2 cellular contexts compared by ENCODE assay signal in genomic region chr7:5631185-5631584, GRCh38.
TF ChIP-seq lines count a peak whose summit lies in the region.

No MANE protein-coding gene starts in this region.

TF ChIP-seq in IMR-90, 13 proteins besides CTCF, POLR2A, EP300 and RAD21:
- TF ChIP-seq BHLHE40 (IDR thresholded peaks at IDR 0.05; ENCODE audit: low read depth, low read length) = no peak
- TF ChIP-seq SMC3 (IDR thresholded peaks at IDR 0.05; ENCODE audit: low read depth, low read length) = no peak
- no peak for TF ChIP-seq CEBPB (IDR thresholded peaks at IDR 0.05; ENCODE audit: low read depth, low read length)

TF ChIP-seq in H1, 55 proteins besides CTCF, POLR2A, EP300 and RAD21:
- TF ChIP-seq JUND (IDR thresholded peaks at IDR 0.05; ENCODE audit: low read length) (no peak), SIRT6 (IDR thresholded peaks at IDR 0.05; ENCODE audit: low read length) (no peak), MAFK (IDR thresholded peaks at IDR 0.05; ENCODE audit: low read depth, low read length) (no peak), HDAC6 (IDR thresholded peaks at IDR 0.05; ENCODE audit: low read depth, low read length) (no peak), CREB1 (IDR thresholded peaks at IDR 0.05) (no peak), CEBPB (IDR thresholded peaks at IDR 0.05; ENCODE audit: low read depth, low read length) (no peak), KDM5A (IDR thresholded peaks at IDR 0.05; ENCODE audit: low read length) (no peak), CHD2 (IDR thresholded peaks at IDR 0.05; ENCODE audit: low read length) (no peak), EGR1 (IDR thresholded peaks at IDR 0.05; ENCODE audit: borderline replicate concordance, low read depth, low read length) (no peak), TCF12 (IDR thresholded peaks at IDR 0.05; ENCODE audit: low read depth, low read length) (no peak), SIX5 (IDR thresholded peaks at IDR 0.05; ENCODE audit: low read depth, low read length) (no peak), RXRA (IDR thresholded peaks at IDR 0.05; ENCODE audit: insufficient read depth, low read depth, low read length) (no peak), TEAD4 (IDR thresholded peaks at IDR 0.05; ENCODE audit: low read depth, low read length) (no peak), ZNF274 (IDR thresholded peaks at IDR 0.05; ENCODE audit: borderline replicate concordance, extremely low read depth, low read length) (no peak), KDM4A (IDR thresholded peaks at IDR 0.05; ENCODE audit: low read depth, low read length, severe bottlenecking) (no peak)
- TF ChIP-seq, protein P1, sequence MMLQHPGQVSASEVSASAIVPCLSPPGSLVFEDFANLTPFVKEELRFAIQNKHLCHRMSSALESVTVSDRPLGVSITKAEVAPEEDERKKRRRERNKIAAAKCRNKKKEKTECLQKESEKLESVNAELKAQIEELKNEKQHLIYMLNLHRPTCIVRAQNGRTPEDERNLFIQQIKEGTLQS (IDR thresholded peaks at IDR 0.05; ENCODE audit: insufficient read depth, low read depth, low read length) = no peak
- TF ChIP-seq, protein P2, sequence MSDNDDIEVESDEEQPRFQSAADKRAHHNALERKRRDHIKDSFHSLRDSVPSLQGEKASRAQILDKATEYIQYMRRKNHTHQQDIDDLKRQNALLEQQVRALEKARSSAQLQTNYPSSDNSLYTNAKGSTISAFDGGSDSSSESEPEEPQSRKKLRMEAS (IDR thresholded peaks at IDR 0.05) = no peak
- TF ChIP-seq, protein P3, sequence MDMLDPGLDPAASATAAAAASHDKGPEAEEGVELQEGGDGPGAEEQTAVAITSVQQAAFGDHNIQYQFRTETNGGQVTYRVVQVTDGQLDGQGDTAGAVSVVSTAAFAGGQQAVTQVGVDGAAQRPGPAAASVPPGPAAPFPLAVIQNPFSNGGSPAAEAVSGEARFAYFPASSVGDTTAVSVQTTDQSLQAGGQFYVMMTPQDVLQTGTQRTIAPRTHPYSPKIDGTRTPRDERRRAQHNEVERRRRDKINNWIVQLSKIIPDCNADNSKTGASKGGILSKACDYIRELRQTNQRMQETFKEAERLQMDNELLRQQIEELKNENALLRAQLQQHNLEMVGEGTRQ (IDR thresholded peaks at IDR 0.05; ENCODE audit: low read length) = no peak
